Comparison of ENCODE assay signal across 8 cellular contexts in the genomic region with DNA sequence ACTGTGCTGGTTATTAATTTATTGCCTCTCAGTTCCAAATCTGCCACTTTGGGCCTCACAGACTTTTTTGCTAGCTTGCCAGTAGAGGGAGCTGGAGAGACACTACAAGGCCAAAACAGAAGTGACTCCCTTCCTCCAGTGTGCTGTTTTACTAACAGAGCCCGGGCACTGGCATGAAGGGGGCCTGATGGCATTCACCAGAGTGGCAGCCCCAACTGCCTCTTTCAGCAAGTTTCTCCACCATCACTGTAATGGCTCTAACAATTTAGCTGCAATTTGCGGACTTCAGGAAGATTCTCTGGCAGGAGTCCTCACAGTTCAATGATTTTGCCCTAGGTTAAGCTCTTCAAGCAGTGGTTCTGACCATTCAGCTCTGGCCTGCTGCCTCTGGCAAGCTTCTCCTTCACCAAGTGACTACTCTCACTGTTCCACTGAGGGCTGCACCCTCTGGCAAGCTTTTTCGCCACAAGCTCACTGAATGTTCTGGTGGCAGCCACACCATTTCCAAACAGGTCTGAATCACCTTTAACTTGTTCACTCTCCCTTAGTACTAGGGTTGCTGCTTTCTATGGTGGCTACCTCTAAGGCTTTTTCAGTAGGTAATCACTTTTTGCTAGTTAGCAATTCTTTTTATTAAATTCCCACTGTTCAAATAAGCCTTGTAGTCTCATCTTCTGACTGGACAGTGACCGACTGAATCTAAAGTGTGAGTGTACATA.
A peak's percentile ranks its signal among the peaks of the same experiment; 100 is the strongest.
DNase-seq lines count a peak whose midpoint lies in the region; ATAC-seq lines count a peak whose summit lies in the region.

No MANE protein-coding gene starts in this region.

- H3K4me1 ChIP-seq in endocrine pancreas (ENCODE audit: control insufficient read depth, insufficient read depth, low read length), result no peaks in the 10 kb centered on the region

- ATAC-seq in GM19468 (IDR thresholded peaks at IDR 0.05; ENCODE audit: extremely low read depth, unreplicated experiment), result peak; percentile 71
- peak; percentile 80 for ATAC-seq in HG03521 (IDR thresholded peaks at IDR 0.05; ENCODE audit: unreplicated experiment)

- peak; percentile 81 for DNase-seq in D341Med (ENCODE audit: low spot score)
- peak; percentile 91 for DNase-seq in NCI-H524 (lab: John Stamatoyannopoulos, UW)
- peak; percentile 21 to 43 for DNase-seq in activated CD4-positive, alpha-beta T cell treated with anti-CD3 and anti-CD28 coated beads, Interleukin-2, amount 50 U/mL, for 48 hours
- DNase-seq in midbrain (lab: John Stamatoyannopoulos, UW), result peak; percentile 76
- peak; percentile 6 for DNase-seq in stimulated activated naive CD4-positive, alpha-beta T cell treated with Interleukin-2 at 50 U/mL for 16 hours (lab: John Stamatoyannopoulos, UW)

- H3K9me3 ChIP-seq in endocrine pancreas (ENCODE audit: control insufficient read depth, low read length), result no peaks in the 10 kb centered on the region

- H3K9ac ChIP-seq in endocrine pancreas (ENCODE audit: control insufficient read depth, insufficient read depth, low read length), result peak overlapping the region; percentile 7

- H3K27me3 ChIP-seq in endocrine pancreas (ENCODE audit: control insufficient read depth, insufficient read depth, low read length), result no peaks in the 10 kb centered on the region

- no peak overlapping the region for H3K4me3 ChIP-seq in endocrine pancreas (ENCODE audit: control insufficient read depth, insufficient read depth, low read length)

- no peaks in the 10 kb centered on the region for H3K36me3 ChIP-seq in endocrine pancreas (ENCODE audit: control insufficient read depth, insufficient read depth, low read length)

Comparison
In these comparisons a context has a peak if more than half of its experiments do, and no peak if none do; other contexts are left out.
1. DNase-seq: peak in every context shown above with its lines; median percentile 91 in NCI-H524; 81 in D341Med; 76 in midbrain; 32 in activated CD4-positive, alpha-beta T cell treated with anti-CD3 and anti-CD28 coated beads, Interleukin-2, amount 50 U/mL, for 48 hours; 6 in stimulated activated naive CD4-positive, alpha-beta T cell treated with Interleukin-2 at 50 U/mL for 16 hours.